1 cellular context compared by ENCODE assay signal in genomic region chr2:237922641-237923361, GRCh38.
A peak's percentile ranks its signal among the peaks of the same experiment; 100 is the strongest.
TF ChIP-seq lines count a peak whose summit lies in the region.

No MANE protein-coding gene starts in this region.

TF ChIP-seq in HepG2, 621 proteins besides CTCF, POLR2A, EP300 and RAD21 (continued from another document):
- TF ChIP-seq ZNF687 (CRISPR knock-in tag; IDR thresholded peaks at IDR 0.05) (peak; percentile 18; the same call in 1 of the 2 replicates), BORCS8-MEF2B (CRISPR knock-in tag; IDR thresholded peaks at IDR 0.05) (no peak), ARNT2 (CRISPR knock-in tag; IDR thresholded peaks at IDR 0.05; ENCODE audit: low read depth) (no peak), BCL6 (CRISPR knock-in tag; IDR thresholded peaks at IDR 0.05) (no peak), KLF13 (CRISPR knock-in tag; IDR thresholded peaks at IDR 0.05) (no peak), THAP11 (CRISPR knock-in tag; IDR thresholded peaks at IDR 0.05) (no peak), ZIK1 (CRISPR knock-in tag; IDR thresholded peaks at IDR 0.05; ENCODE audit: borderline replicate concordance, low read depth) (no peak), KDM5B (CRISPR knock-in tag; IDR thresholded peaks at IDR 0.05; ENCODE audit: borderline replicate concordance) (0 out of 2 replicates have a peak, but pooled peaks have one; percentile 21), ZBTB21 (CRISPR knock-in tag; IDR thresholded peaks at IDR 0.05) (no peak)
- TF ChIP-seq, protein P1, sequence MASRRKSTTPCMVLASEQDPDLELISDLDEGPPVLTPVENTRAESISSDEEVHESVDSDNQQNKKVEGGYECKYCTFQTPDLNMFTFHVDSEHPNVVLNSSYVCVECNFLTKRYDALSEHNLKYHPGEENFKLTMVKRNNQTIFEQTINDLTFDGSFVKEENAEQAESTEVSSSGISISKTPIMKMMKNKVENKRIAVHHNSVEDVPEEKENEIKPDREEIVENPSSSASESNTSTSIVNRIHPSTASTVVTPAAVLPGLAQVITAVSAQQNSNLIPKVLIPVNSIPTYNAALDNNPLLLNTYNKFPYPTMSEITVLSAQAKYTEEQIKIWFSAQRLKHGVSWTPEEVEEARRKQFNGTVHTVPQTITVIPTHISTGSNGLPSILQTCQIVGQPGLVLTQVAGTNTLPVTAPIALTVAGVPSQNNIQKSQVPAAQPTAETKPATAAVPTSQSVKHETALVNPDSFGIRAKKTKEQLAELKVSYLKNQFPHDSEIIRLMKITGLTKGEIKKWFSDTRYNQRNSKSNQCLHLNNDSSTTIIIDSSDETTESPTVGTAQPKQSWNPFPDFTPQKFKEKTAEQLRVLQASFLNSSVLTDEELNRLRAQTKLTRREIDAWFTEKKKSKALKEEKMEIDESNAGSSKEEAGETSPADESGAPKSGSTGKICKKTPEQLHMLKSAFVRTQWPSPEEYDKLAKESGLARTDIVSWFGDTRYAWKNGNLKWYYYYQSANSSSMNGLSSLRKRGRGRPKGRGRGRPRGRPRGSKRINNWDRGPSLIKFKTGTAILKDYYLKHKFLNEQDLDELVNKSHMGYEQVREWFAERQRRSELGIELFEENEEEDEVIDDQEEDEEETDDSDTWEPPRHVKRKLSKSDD (CRISPR knock-in tag; IDR thresholded peaks at IDR 0.05; ENCODE audit: low read depth), result no peak
- TF ChIP-seq, protein P2, sequence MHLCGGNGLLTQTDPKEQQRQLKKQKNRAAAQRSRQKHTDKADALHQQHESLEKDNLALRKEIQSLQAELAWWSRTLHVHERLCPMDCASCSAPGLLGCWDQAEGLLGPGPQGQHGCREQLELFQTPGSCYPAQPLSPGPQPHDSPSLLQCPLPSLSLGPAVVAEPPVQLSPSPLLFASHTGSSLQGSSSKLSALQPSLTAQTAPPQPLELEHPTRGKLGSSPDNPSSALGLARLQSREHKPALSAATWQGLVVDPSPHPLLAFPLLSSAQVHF (CRISPR knock-in tag; IDR thresholded peaks at IDR 0.05), result no peak
